Comparison of ENCODE assay signal across 9 cellular contexts in the genomic region with DNA sequence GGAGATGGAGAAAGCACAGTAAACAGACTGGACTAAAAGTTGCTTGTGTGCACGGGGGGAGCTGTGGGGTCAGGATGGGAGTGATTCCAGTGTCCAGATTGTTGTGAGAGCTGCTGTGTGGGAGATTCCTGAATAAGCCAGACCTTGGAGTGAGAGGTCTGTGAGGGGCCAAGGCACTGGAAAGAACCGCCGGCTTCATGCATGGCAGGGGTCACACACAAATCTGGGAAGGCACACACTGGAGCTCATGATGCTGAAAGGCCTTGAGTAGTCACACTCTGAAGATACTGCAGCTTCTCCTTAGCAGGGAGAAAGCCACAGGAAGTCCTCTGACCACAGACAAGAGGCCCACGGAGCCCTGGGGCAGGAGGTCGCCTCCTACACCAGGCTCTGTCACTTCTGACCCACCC. TPM values are rescaled to one million over a fixed set of nuclear protein-coding genes. Genes with fewer than 3 reads are reported as not detected.
A peak's percentile ranks its signal among the peaks of the same experiment; 100 is the strongest.
DNase-seq lines count a peak whose midpoint lies in the region; ATAC-seq, FAIRE-seq and TF ChIP-seq lines count a peak whose summit lies in the region.
"Had no signal": no experiment of that assay in that cellular context is flagged by ENCODE, and none has a peak within 500 bp of the region (broad histone marks: within the 10 kb centered on the region; RNA-seq: fewer than 3 reads in every experiment).

No MANE protein-coding gene starts in this region.

- H3K4me1 ChIP-seq in esophagus muscularis mucosa: peaks cover 0 to 22% (median 12%) of the 10 kb centered on the region in 4 donors

- TF ChIP-seq EP300 in esophagus muscularis mucosa (IDR thresholded peaks at IDR 0.05): no peak

- in situ Hi-C loops in KBM-7 (cut with MboI; ENCODE audit: low pct_unique_long_range_greater_than_20kb, low sequenced_read_pairs): no loop called here

- no peaks in the 10 kb centered on the region for H3K36me3 Mint-ChIP-seq in activated T-helper 2 cell treated with anti-CD3 and anti-CD28 coated beads, Interferon-gamma antibody, Interleukin-2, Interleukin-4, amounts not matched to agents 10 μg/mL and 5 μg/mL and 100 μg/mL, durations not matched to agents 14 hours and 24 hours and 36 hours (ENCODE audit: low read depth)
- peaks cover 9% of the 10 kb centered on the region for H3K36me3 Mint-ChIP-seq in neural crest cell (ENCODE audit: low read depth)

- H3K9me3 Mint-ChIP-seq in activated T-helper 2 cell treated with anti-CD3 and anti-CD28 coated beads, Interferon-gamma antibody, Interleukin-2, Interleukin-4, amounts not matched to agents 10 μg/mL and 5 μg/mL and 100 μg/mL, durations not matched to agents 14 hours and 24 hours and 36 hours: no peaks in the 10 kb centered on the region
- H3K9me3 Mint-ChIP-seq in neural crest cell: no peaks in the 10 kb centered on the region
- H3K9me3 Mint-ChIP-seq: brain had no signal

- intact Hi-C loops in activated T-helper 2 cell treated with anti-CD3 and anti-CD28 coated beads, Interferon-gamma antibody, Interleukin-2, Interleukin-4, amounts not matched to agents 10 μg/mL and 5 μg/mL and 100 μg/mL, durations not matched to agents 14 hours and 24 hours and 36 hours (cut with micrococcal nuclease): no loop called here
- intact Hi-C loops in esophagus muscularis mucosa (cut with DNase I): no loop called here

- H3K9me3 ChIP-seq in esophagus muscularis mucosa: no peaks in the 10 kb centered on the region

- H3K4me1 Mint-ChIP-seq in activated T-helper 2 cell treated with anti-CD3 and anti-CD28 coated beads, Interferon-gamma antibody, Interleukin-2, Interleukin-4, amounts not matched to agents 10 μg/mL and 5 μg/mL and 100 μg/mL, durations not matched to agents 14 hours and 24 hours and 36 hours (ENCODE audit: low read depth): peaks cover 19% of the 10 kb centered on the region
- peaks cover 11% of the 10 kb centered on the region for H3K4me1 Mint-ChIP-seq in neural crest cell
- H3K4me1 Mint-ChIP-seq: brain had no signal

- peaks cover 3 to 56% (median 49%) of the 10 kb centered on the region in 4 donors for H3K36me3 ChIP-seq in esophagus muscularis mucosa

- FAIRE-seq in GM12891 (lab: Jason Lieb, UNC): peak; percentile 83

- 61% methylated on average over 5 of the region's 5 CpGs for whole genome bisulfite sequencing in esophagus muscularis mucosa

- peak overlapping the region; percentile 3 for H3K4me3 Mint-ChIP-seq in activated T-helper 2 cell treated with anti-CD3 and anti-CD28 coated beads, Interferon-gamma antibody, Interleukin-2, Interleukin-4, amounts not matched to agents 10 μg/mL and 5 μg/mL and 100 μg/mL, durations not matched to agents 14 hours and 24 hours and 36 hours (ENCODE audit: low read depth)
- H3K4me3 Mint-ChIP-seq in neural crest cell: no peak overlapping the region
- H3K4me3 Mint-ChIP-seq: brain had no signal

- no peak for TF ChIP-seq POLR2A in GM12891 (IDR thresholded peaks at IDR 0.05; ENCODE audit: low read depth, low read length)
- TF ChIP-seq POLR2A in esophagus muscularis mucosa (IDR thresholded peaks at IDR 0.05; ENCODE audit: low read depth): no peak

- no peaks in the 10 kb centered on the region for H3K27me3 ChIP-seq in esophagus muscularis mucosa

- TF ChIP-seq CTCF in neural crest cell (conservative IDR thresholded peaks at IDR 0.05) (no peak), esophagus muscularis mucosa (IDR thresholded peaks at IDR 0.05) (no peak)

- no peaks in the 10 kb centered on the region for H3K27me3 Mint-ChIP-seq in activated T-helper 2 cell treated with anti-CD3 and anti-CD28 coated beads, Interferon-gamma antibody, Interleukin-2, Interleukin-4, amounts not matched to agents 10 μg/mL and 5 μg/mL and 100 μg/mL, durations not matched to agents 14 hours and 24 hours and 36 hours (ENCODE audit: low read depth)
- H3K27me3 Mint-ChIP-seq in neural crest cell (ENCODE audit: low read depth): no peaks in the 10 kb centered on the region
- H3K27me3 Mint-ChIP-seq: brain had no signal

- H3K27ac Mint-ChIP-seq in activated T-helper 2 cell treated with anti-CD3 and anti-CD28 coated beads, Interferon-gamma antibody, Interleukin-2, Interleukin-4, amounts not matched to agents 10 μg/mL and 5 μg/mL and 100 μg/mL, durations not matched to agents 14 hours and 24 hours and 36 hours: peak overlapping the region; percentile 48
- H3K27ac Mint-ChIP-seq in neural crest cell (ENCODE audit: unreplicated experiment): peak overlapping the region; percentile 10

- H3K27ac ChIP-seq in esophagus muscularis mucosa (replicated peaks in 1 of 4): no peak overlapping the region

- ATAC-seq in HG03196 (IDR thresholded peaks at IDR 0.05; ENCODE audit: unreplicated experiment): no peak
- no peak for ATAC-seq in GM19467 (IDR thresholded peaks at IDR 0.05; ENCODE audit: unreplicated experiment)

- H3K4me3 ChIP-seq in esophagus muscularis mucosa: no peak overlapping the region

- DNase-seq in GM12891 (ENCODE audit: insufficient read length, low spot score) (no peak), KBM-7 (peak; percentile 58), neural crest cell (ENCODE audit: low read depth, low spot score) (no peak), esophagus muscularis mucosa (ENCODE audit: extremely low spot score) (no peak), mucosa of gallbladder (ENCODE audit: low spot score) (no peak)
- peak; percentile 20 for DNase-seq in activated T-helper 2 cell treated with anti-CD3 and anti-CD28 coated beads, Interferon-gamma antibody, Interleukin-2, Interleukin-4, amounts not matched to agents 10 μg/mL and 5 μg/mL and 100 μg/mL, durations not matched to agents 14 hours and 24 hours and 36 hours (ENCODE audit: low spot score)

TF ChIP-seq in GM12891, 5 proteins besides CTCF, POLR2A, EP300 and RAD21:
- no peak for TF ChIP-seq POU2F2 (IDR thresholded peaks at IDR 0.05; ENCODE audit: low read depth, low read length)
- TF ChIP-seq PAX5 (IDR thresholded peaks at IDR 0.05; ENCODE audit: insufficient read depth, low read length, severe bottlenecking): no peak

RNA-seq across cellular contexts. Expression of a gene that starts 23.1 kb away (rescaled TPM):
- polyA plus RNA-seq in GM12891 (2012; ENCODE audit: low read depth, missing spikeins): 0.06 TPM
- total RNA-seq in activated T-helper 2 cell treated with anti-CD3 and anti-CD28 coated beads, Interferon-gamma antibody, Interleukin-2, Interleukin-4, amounts not matched to agents 10 μg/mL and 5 μg/mL and 100 μg/mL, durations not matched to agents 14 hours and 24 hours and 36 hours: 0.39 and 0.55 TPM in 2 replicates
- 79.5 and 81.0 TPM in 2 replicates for total RNA-seq in neural crest cell
- total RNA-seq in esophagus muscularis mucosa: 10 to 100 TPM; 17.9 to 35.5 (median 24.0) TPM
- 69.9 TPM for total RNA-seq in mucosa of gallbladder

RNA-seq across cellular contexts. Expression of a gene that starts 49.3 kb away (rescaled TPM):
- polyA plus RNA-seq in GM12891 (2012; ENCODE audit: low read depth, missing spikeins): 10.6 TPM
- total RNA-seq in activated T-helper 2 cell treated with anti-CD3 and anti-CD28 coated beads, Interferon-gamma antibody, Interleukin-2, Interleukin-4, amounts not matched to agents 10 μg/mL and 5 μg/mL and 100 μg/mL, durations not matched to agents 14 hours and 24 hours and 36 hours: 70.2 and 71.9 TPM in 2 replicates
- 57.0 and 58.3 TPM in 2 replicates for total RNA-seq in neural crest cell
- 10 to 100 TPM; 18.8 to 22.0 (median 19.8) TPM for total RNA-seq in esophagus muscularis mucosa
- 30.1 TPM for total RNA-seq in mucosa of gallbladder

RNA-seq across cellular contexts. Expression of a gene that starts 52.5 kb away (rescaled TPM):
- polyA plus RNA-seq in GM12891 (2012; ENCODE audit: low read depth, missing spikeins): 0.67 TPM
- 11.5 and 13.1 TPM in 2 replicates for total RNA-seq in activated T-helper 2 cell treated with anti-CD3 and anti-CD28 coated beads, Interferon-gamma antibody, Interleukin-2, Interleukin-4, amounts not matched to agents 10 μg/mL and 5 μg/mL and 100 μg/mL, durations not matched to agents 14 hours and 24 hours and 36 hours
- total RNA-seq in neural crest cell (57.4 and 59.7 TPM in 2 replicates), esophagus muscularis mucosa (10 to 100 TPM; 11.6 to 41.0 (median 28.4) TPM), mucosa of gallbladder (43.1 TPM)

Comparison
In these comparisons a context has a peak if more than half of its experiments do, and no peak if none do; other contexts are left out.
1. DNase-seq: peak in KBM-7 (single experiment) and activated T-helper 2 cell treated with anti-CD3 and anti-CD28 coated beads, Interferon-gamma antibody, Interleukin-2, Interleukin-4, amounts not matched to agents 10 μg/mL and 5 μg/mL and 100 μg/mL, durations not matched to agents 14 hours and 24 hours and 36 hours (single experiment); none in GM12891 (single experiment), neural crest cell (single experiment), esophagus muscularis mucosa (single experiment) and mucosa of gallbladder (single experiment).
2. RNA of a gene that starts 23.1 kb away (total RNA-seq): 79.5 to 81.0 TPM in neural crest cell, 69.9 TPM in mucosa of gallbladder (single experiment) and 17.9 to 35.5 TPM in esophagus muscularis mucosa; 0.39 to 0.55 TPM in activated T-helper 2 cell treated with anti-CD3 and anti-CD28 coated beads, Interferon-gamma antibody, Interleukin-2, Interleukin-4, amounts not matched to agents 10 μg/mL and 5 μg/mL and 100 μg/mL, durations not matched to agents 14 hours and 24 hours and 36 hours; every median in the first group is over 10 times any median in the second.